Comparison of ENCODE assay signal across 14 cellular contexts in genomic region chr1:9261496-9261895, GRCh38. TPM values are rescaled to one million over a fixed set of nuclear protein-coding genes. Genes with fewer than 3 reads are reported as not detected.
DNase-seq lines count a peak whose midpoint lies in the region; ATAC-seq and TF ChIP-seq lines count a peak whose summit lies in the region.
"Had no signal": no experiment of that assay in that cellular context is flagged by ENCODE, and none has a peak within 500 bp of the region (broad histone marks: within the 10 kb centered on the region; RNA-seq: fewer than 3 reads in every experiment).

No MANE protein-coding gene starts in this region.

- 91 to 95% methylated on average over 8 of the region's 8 CpGs for WGBS in endodermal cell (ENCODE audit: insufficient coverage in 1 of 2, insufficient read length in 1 of 2), 2 experiments

- no peak overlapping the region for H3K27ac ChIP-seq in endodermal cell (ENCODE audit: low read depth, low read length)
- peak overlapping the region; percentile 11 to 86 (median 39) for H3K27ac ChIP-seq in gastrocnemius medialis
- no peak overlapping the region for H3K27ac ChIP-seq in CD4-positive, alpha-beta memory T cell (ENCODE audit: low read depth, low read length)
- H3K27ac ChIP-seq: BLaER1, GM23248 had no signal

- H3K36me3 ChIP-seq in endodermal cell (ENCODE audit: control insufficient read depth, insufficient read depth, low read length) (no peaks in the 10 kb centered on the region), gastrocnemius medialis (peaks cover 0 to 42% of the 10 kb centered on the region in 2 donors)
- H3K36me3 ChIP-seq in CD4-positive, alpha-beta memory T cell (ENCODE audit: insufficient read depth, low read length), result no peaks in the 10 kb centered on the region

- TF ChIP-seq CTCF in natural killer cell (IDR thresholded peaks at IDR 0.05) (no peak), endodermal cell (conservative IDR thresholded peaks at IDR 0.05) (no peak), gastrocnemius medialis (IDR thresholded peaks at IDR 0.05 in 4 of 5, conservative IDR thresholded peaks at IDR 0.05 in 1 of 5) (no peak)

- H3K27me3 Mint-ChIP-seq in natural killer cell treated with Interleukin-12 subunit alpha and Interleukin-12 subunit beta and Interleukin-15 and Interleukin-18, amount 100 ng/mL, for 72 hours, result no peaks in the 10 kb centered on the region
- H3K27me3 Mint-ChIP-seq in natural killer cell (ENCODE audit: low read depth in 2 of 2) (no peaks in the 10 kb centered on the region), endodermal cell (ENCODE audit: insufficient read depth) (no peaks in the 10 kb centered on the region)
- no peaks in the 10 kb centered on the region for H3K27me3 Mint-ChIP-seq in activated CD8-positive, alpha-beta T cell treated with anti-CD3 and anti-CD28 coated beads, Interleukin-2, amount 10 ng/mL, durations not matched to agents 7 days and 5 days (ENCODE audit: low read depth)
- H3K27me3 Mint-ChIP-seq in CD4-positive, alpha-beta memory T cell, result no peaks in the 10 kb centered on the region
- no peaks in the 10 kb centered on the region for H3K27me3 Mint-ChIP-seq in activated CD4-positive, alpha-beta T cell treated with anti-CD3 and anti-CD28 coated beads, Interleukin-2, amount 10 ng/mL, durations not matched to agents 24 days and 14 days

- CTCF ChIA-PET in activated CD8-positive, alpha-beta T cell treated with anti-CD3 and anti-CD28 coated beads, Interleukin-2, amount 10 ng/mL, durations not matched to agents 7 days and 5 days (lab: Charles Lee), result interaction anchor here (1.0 to 1.5 kb wide), 2 partner anchors 65 to 194 kb away, joined by 3 to 4 read pairs; no protein-coding TSS in a partner anchor
- CTCF ChIA-PET in CD4-positive, alpha-beta memory T cell (lab: Charles Lee; ENCODE audit: partially characterized antibody), result interaction anchor here (0.7 kb wide), 1 partner anchor 227 kb away, joined by 3 read pairs; no protein-coding TSS in a partner anchor

- no peak overlapping the region for H3K4me3 ChIP-seq in endodermal cell (ENCODE audit: low read length)
- H3K4me3 ChIP-seq in gastrocnemius medialis, result no peak overlapping the region
- no peak overlapping the region for H3K4me3 ChIP-seq in CD4-positive, alpha-beta memory T cell (ENCODE audit: low read length in 2 of 2)
- H3K4me3 ChIP-seq: BLaER1, GM12878, GM23248 had no signal

- H3K9me3 ChIP-seq in endodermal cell (ENCODE audit: control insufficient read depth, low read length) (peaks cover 18% of the 10 kb centered on the region), gastrocnemius medialis (no peaks in the 10 kb centered on the region)
- H3K9me3 ChIP-seq in CD4-positive, alpha-beta memory T cell (ENCODE audit: control insufficient read depth in 1 of 2, low read length in 2 of 2), result no peaks in the 10 kb centered on the region

- H3K27me3 ChIP-seq in endodermal cell (ENCODE audit: control insufficient read depth, insufficient read depth, low read length, poor library complexity, severe bottlenecking) (no peaks in the 10 kb centered on the region), gastrocnemius medialis (no peaks in the 10 kb centered on the region)
- H3K27me3 ChIP-seq in CD4-positive, alpha-beta memory T cell (ENCODE audit: insufficient read depth, low read length), result no peaks in the 10 kb centered on the region
- H3K27me3 ChIP-seq: BLaER1 had no signal

- no peak for ATAC-seq in natural killer cell treated with Interleukin-12 subunit alpha and Interleukin-12 subunit beta and Interleukin-15 and Interleukin-18, amount 100 ng/mL, for 72 hours
- ATAC-seq in natural killer cell (no peak), gastrocnemius medialis (no peak)
- ATAC-seq in activated CD8-positive, alpha-beta T cell treated with anti-CD3 and anti-CD28 coated beads, Interleukin-2, amount 10 ng/mL, durations not matched to agents 7 days and 5 days, result no peak
- ATAC-seq: GM12878 had no signal

- H3K4me3 Mint-ChIP-seq in natural killer cell treated with Interleukin-12 subunit alpha and Interleukin-12 subunit beta and Interleukin-15 and Interleukin-18, amount 100 ng/mL, for 72 hours, result no peak overlapping the region
- H3K4me3 Mint-ChIP-seq in natural killer cell (no peak overlapping the region), endodermal cell (no peak overlapping the region)
- H3K4me3 Mint-ChIP-seq in activated CD8-positive, alpha-beta T cell treated with anti-CD3 and anti-CD28 coated beads, Interleukin-2, amount 10 ng/mL, durations not matched to agents 7 days and 5 days, result no peak overlapping the region
- no peak overlapping the region for H3K4me3 Mint-ChIP-seq in CD4-positive, alpha-beta memory T cell
- H3K4me3 Mint-ChIP-seq in activated CD4-positive, alpha-beta T cell treated with anti-CD3 and anti-CD28 coated beads, Interleukin-2, amount 10 ng/mL, durations not matched to agents 24 days and 14 days, result no peak overlapping the region

- peaks cover 24% of the 10 kb centered on the region for H3K36me3 Mint-ChIP-seq in natural killer cell treated with Interleukin-12 subunit alpha and Interleukin-12 subunit beta and Interleukin-15 and Interleukin-18, amount 100 ng/mL, for 72 hours
- no peaks in the 10 kb centered on the region for H3K36me3 Mint-ChIP-seq in natural killer cell
- H3K36me3 Mint-ChIP-seq in endodermal cell (ENCODE audit: low read depth), result peaks cover 43% of the 10 kb centered on the region
- peaks cover 12% of the 10 kb centered on the region for H3K36me3 Mint-ChIP-seq in activated CD8-positive, alpha-beta T cell treated with anti-CD3 and anti-CD28 coated beads, Interleukin-2, amount 10 ng/mL, durations not matched to agents 7 days and 5 days (ENCODE audit: low read depth)
- H3K36me3 Mint-ChIP-seq in CD4-positive, alpha-beta memory T cell, result peaks cover 32 to 35% of the 10 kb centered on the region in 2 donors
- H3K36me3 Mint-ChIP-seq in activated CD4-positive, alpha-beta T cell treated with anti-CD3 and anti-CD28 coated beads, Interleukin-2, amount 10 ng/mL, durations not matched to agents 24 days and 14 days (ENCODE audit: low read depth), result peaks cover 43% of the 10 kb centered on the region

- in situ Hi-C loops in gastrocnemius medialis (cut with MboI; ENCODE audit: low sequenced_read_pairs in 4 of 4), result no loop called here

- POLR2A ChIA-PET in activated CD8-positive, alpha-beta T cell treated with anti-CD3 and anti-CD28 coated beads, Interleukin-2, amount 10 ng/mL, durations not matched to agents 7 days and 5 days (lab: Charles Lee), result no interaction called here
- POLR2A ChIA-PET in CD4-positive, alpha-beta memory T cell (lab: Charles Lee; ENCODE audit: partially characterized antibody), result no interaction called here

- intact Hi-C loops in natural killer cell (cut with micrococcal nuclease) (no loop called here), gastrocnemius medialis (cut with DNase I; ENCODE audit: low total_unique reads) (no loop called here)
- intact Hi-C loops in CD4-positive, alpha-beta memory T cell (cut with micrococcal nuclease), result no loop called here
- intact Hi-C loops in activated CD4-positive, alpha-beta T cell treated with anti-CD3 and anti-CD28 coated beads, Interleukin-2, amount 10 ng/mL, durations not matched to agents 24 days and 14 days (cut with micrococcal nuclease), result no loop called here

- peaks cover 32 to 38% of the 10 kb centered on the region in 2 donors for H3K4me1 Mint-ChIP-seq in natural killer cell treated with Interleukin-12 subunit alpha and Interleukin-12 subunit beta and Interleukin-15 and Interleukin-18, amount 100 ng/mL, for 72 hours (ENCODE audit: low read depth in 2 of 2)
- H3K4me1 Mint-ChIP-seq in natural killer cell (peaks cover 18 to 47% of the 10 kb centered on the region in 2 donors), endodermal cell (no peaks in the 10 kb centered on the region)
- peaks cover 8% of the 10 kb centered on the region for H3K4me1 Mint-ChIP-seq in activated CD8-positive, alpha-beta T cell treated with anti-CD3 and anti-CD28 coated beads, Interleukin-2, amount 10 ng/mL, durations not matched to agents 7 days and 5 days (ENCODE audit: low read depth)
- peaks cover 18 to 34% (median 28%) of the 10 kb centered on the region in 4 donors for H3K4me1 Mint-ChIP-seq in CD4-positive, alpha-beta memory T cell
- H3K4me1 Mint-ChIP-seq in activated CD4-positive, alpha-beta T cell treated with anti-CD3 and anti-CD28 coated beads, Interleukin-2, amount 10 ng/mL, durations not matched to agents 24 days and 14 days, result peaks cover 14% of the 10 kb centered on the region

- H3K9me3 Mint-ChIP-seq in natural killer cell treated with Interleukin-12 subunit alpha and Interleukin-12 subunit beta and Interleukin-15 and Interleukin-18, amount 100 ng/mL, for 72 hours, result peaks cover 7% of the 10 kb centered on the region
- H3K9me3 Mint-ChIP-seq in natural killer cell, result no peaks in the 10 kb centered on the region
- H3K9me3 Mint-ChIP-seq in endodermal cell, result peaks cover 29% of the 10 kb centered on the region
- H3K9me3 Mint-ChIP-seq in activated CD8-positive, alpha-beta T cell treated with anti-CD3 and anti-CD28 coated beads, Interleukin-2, amount 10 ng/mL, durations not matched to agents 7 days and 5 days (ENCODE audit: insufficient read depth), result peaks cover 6% of the 10 kb centered on the region
- H3K9me3 Mint-ChIP-seq in CD4-positive, alpha-beta memory T cell, result peaks cover 0 to 3% (median 0%) of the 10 kb centered on the region in 8 donors
- peaks cover 29% of the 10 kb centered on the region for H3K9me3 Mint-ChIP-seq in activated CD4-positive, alpha-beta T cell treated with anti-CD3 and anti-CD28 coated beads, Interleukin-2, amount 10 ng/mL, durations not matched to agents 24 days and 14 days

- no peak overlapping the region for H3K9ac ChIP-seq in endodermal cell (ENCODE audit: extremely low read depth, low read length, poor library complexity, severe bottlenecking)
- H3K9ac ChIP-seq: BLaER1, GM23248 had no signal

- DNase-seq in natural killer cell treated with Interleukin-12 subunit alpha and Interleukin-12 subunit beta and Interleukin-15 and Interleukin-18, amount 100 ng/mL, for 72 hours (ENCODE audit: low spot score), result peak; percentile 35
- DNase-seq in natural killer cell (no peak), endodermal cell (no peak), gastrocnemius medialis (no peak)
- no peak for DNase-seq in activated CD8-positive, alpha-beta T cell treated with anti-CD3 and anti-CD28 coated beads, Interleukin-2, amount 10 ng/mL, durations not matched to agents 7 days and 5 days
- DNase-seq in CD4-positive, alpha-beta memory T cell, result no peak
- DNase-seq in activated CD4-positive, alpha-beta T cell treated with anti-CD3 and anti-CD28 coated beads, Interleukin-2, amount 10 ng/mL, durations not matched to agents 24 days and 14 days, result no peak
- DNase-seq: 8988T, AML-193, DMS 273 treated with DMSO at 0.1 percent for 48 hours, GM23248, H7 had no signal

- TF ChIP-seq POLR2A in gastrocnemius medialis (IDR thresholded peaks at IDR 0.05), result no peak

- H3K4me1 ChIP-seq in endodermal cell (ENCODE audit: control insufficient read depth, insufficient read depth, low read length) (no peaks in the 10 kb centered on the region), gastrocnemius medialis (peaks cover 43 to 61% of the 10 kb centered on the region in 2 donors)
- no peaks in the 10 kb centered on the region for H3K4me1 ChIP-seq in CD4-positive, alpha-beta memory T cell (ENCODE audit: insufficient read depth, low read length)

- H3K27ac Mint-ChIP-seq in natural killer cell treated with Interleukin-12 subunit alpha and Interleukin-12 subunit beta and Interleukin-15 and Interleukin-18, amount 100 ng/mL, for 72 hours, result no peak overlapping the region
- H3K27ac Mint-ChIP-seq in natural killer cell (peak overlapping the region in 1 of 2 donors; percentile 70), endodermal cell (peak overlapping the region; percentile 29)
- no peak overlapping the region for H3K27ac Mint-ChIP-seq in activated CD8-positive, alpha-beta T cell treated with anti-CD3 and anti-CD28 coated beads, Interleukin-2, amount 10 ng/mL, durations not matched to agents 7 days and 5 days
- H3K27ac Mint-ChIP-seq in CD4-positive, alpha-beta memory T cell, result peak overlapping the region in 1 of 7 donors; percentile 20
- no peak overlapping the region for H3K27ac Mint-ChIP-seq in activated CD4-positive, alpha-beta T cell treated with anti-CD3 and anti-CD28 coated beads, Interleukin-2, amount 10 ng/mL, durations not matched to agents 24 days and 14 days

RNA-seq across cellular contexts. Expression of gene H6PD, which starts 26.9 kb away (rescaled TPM):
- total RNA-seq in natural killer cell treated with Interleukin-12 subunit alpha and Interleukin-12 subunit beta and Interleukin-15 and Interleukin-18, amount 100 ng/mL, for 72 hours, result 10 to 100 TPM; 14.1 to 15.1 TPM
- 10 to 100 TPM; 24.3 to 37.1 (median 31.2) TPM for total RNA-seq in natural killer cell
- total RNA-seq in endodermal cell, result 10 to 100 TPM; 21.5 to 34.4 TPM
- 14.8 TPM for polyA plus RNA-seq in endodermal cell (2013, experiment 1 of 2)
- 14.2 TPM for polyA plus RNA-seq in endodermal cell (2013, experiment 2 of 2)
- total RNA-seq in gastrocnemius medialis, result 10 to 100 TPM; 37.3 to 65.1 (median 44.4) TPM
- 10 to 100 TPM in 1 of 2 experiments, 1 to 10 TPM in 1; 9.7 to 10.2 TPM for total RNA-seq in activated CD8-positive, alpha-beta T cell treated with anti-CD3 and anti-CD28 coated beads, Interleukin-2, amount 10 ng/mL, durations not matched to agents 7 days and 5 days
- total RNA-seq in CD4-positive, alpha-beta memory T cell, result 10 to 100 TPM; 17.3 to 18.8 TPM
- polyA plus RNA-seq in CD4-positive, alpha-beta memory T cell, result 10 to 100 TPM in 1 of 2 donors, 1 to 10 TPM in 1; 5.5 to 14.0 TPM
- total RNA-seq in activated CD4-positive, alpha-beta T cell treated with anti-CD3 and anti-CD28 coated beads, Interleukin-2, amount 10 ng/mL, durations not matched to agents 24 days and 14 days, result 17.4 and 17.7 TPM in 2 replicates

RNA-seq across cellular contexts. Expression of gene SPSB1, which starts 31.2 kb away (rescaled TPM):
- 1 to 10 TPM in 1 of 2 donors, under 1 TPM in 1; 0.78 to 1.4 TPM for total RNA-seq in natural killer cell treated with Interleukin-12 subunit alpha and Interleukin-12 subunit beta and Interleukin-15 and Interleukin-18, amount 100 ng/mL, for 72 hours
- total RNA-seq in natural killer cell (1 to 10 TPM in 2 of 3 donors, under 1 TPM in 1; 0.82 to 3.0 (median 1.5) TPM), endodermal cell (10 to 100 TPM; 20.4 to 26.9 TPM), gastrocnemius medialis (100 to 1,000 TPM in 1 of 4 donors, 10 to 100 TPM in 3; 40.4 to 161 (median 56.6) TPM)
- polyA plus RNA-seq in endodermal cell (2013, experiment 1 of 2), result 10.5 TPM
- 10.7 TPM for polyA plus RNA-seq in endodermal cell (2013, experiment 2 of 2)
- total RNA-seq in activated CD8-positive, alpha-beta T cell treated with anti-CD3 and anti-CD28 coated beads, Interleukin-2, amount 10 ng/mL, durations not matched to agents 7 days and 5 days, result 1 to 10 TPM; 1.1 TPM
- total RNA-seq in CD4-positive, alpha-beta memory T cell, result 1 to 10 TPM; 3.3 to 4.1 TPM
- 1 to 10 TPM; 2.8 to 4.5 TPM for polyA plus RNA-seq in CD4-positive, alpha-beta memory T cell
- 4.8 and 6.2 TPM in 2 replicates for total RNA-seq in activated CD4-positive, alpha-beta T cell treated with anti-CD3 and anti-CD28 coated beads, Interleukin-2, amount 10 ng/mL, durations not matched to agents 24 days and 14 days

Comparison
In these comparisons a context has a peak if more than half of its experiments do, and no peak if none do; other contexts are left out.
1. H3K27ac ChIP-seq: peak in gastrocnemius medialis (4 of 4); none in endodermal cell (single experiment) and CD4-positive, alpha-beta memory T cell (single experiment).